Comparison of ENCODE assay signal across 29 cellular contexts in genomic region chr16:75931970-75932369, GRCh38.
"Had no signal": no experiment of that assay in that cellular context is flagged by ENCODE, and none has a peak within 500 bp of the region (broad histone marks: within the 10 kb centered on the region; RNA-seq: fewer than 3 reads in every experiment).

No MANE protein-coding gene starts in this region.

- H2AFZ ChIP-seq: neural progenitor cell, parathyroid adenoma had no signal

- H3K36me3 ChIP-seq: left lung, lower lobe of right lung, neural progenitor cell, neutrophil, right atrium auricular region, right lobe of liver, thyroid gland, transverse colon, upper lobe of left lung, vagina had no signal

- H3K4me1 ChIP-seq: left lung, lower lobe of right lung, parathyroid adenoma, right atrium auricular region, right lobe of liver, testis, thyroid gland, transverse colon, upper lobe of left lung, vagina had no signal

- H3K27ac ChIP-seq: left lung, lower lobe of right lung, neural progenitor cell, neutrophil, parathyroid adenoma, right atrium auricular region, right lobe of liver, testis, thyroid gland, transverse colon, upper lobe of left lung, vagina had no signal

- DNase-seq: immature natural killer cell; kidney; left colon; left lung; lower lobe of right lung; mammary epithelial cell; mesendoderm; naive B cell; natural killer cell; nephron progenitor cell; occipital lobe; right lobe of liver; stimulated activated CD4-positive, alpha-beta T cell treated with anti-CD3 and anti-CD28 coated beads, Interleukin-1b, Interleukin-23, amount 100 ng/mL, for 48 hours; stimulated activated CD4-positive, alpha-beta T cell treated with anti-CD3 and anti-CD28 coated beads, Interleukin-2, amount 100 ng/mL, for 48 hours; stimulated activated CD4-positive, alpha-beta T cell treated with anti-CD3 and anti-CD28 coated beads, Interleukin-4, amount 100 ng/mL, for 4 hours; stimulated activated CD8-positive, alpha-beta memory T cell treated with anti-CD3 and anti-CD28 coated beads, Interleukin-4, amount 100 ng/mL, for 48 hours; stimulated activated naive CD4-positive, alpha-beta T cell treated with Interleukin-2 at 50 U/mL for 16 hours; stimulated activated naive CD8-positive, alpha-beta T cell treated with anti-CD3 and anti-CD28 coated beads, Interleukin-15, amount 100 ng/mL, for 72 hours; testis; thyroid gland; transverse colon; upper lobe of left lung had no signal

- H3K27me3 ChIP-seq: left lung, neutrophil, right atrium auricular region, right lobe of liver, testis, thyroid gland, transverse colon, upper lobe of left lung, vagina had no signal

- H3K4me2 ChIP-seq: neural progenitor cell, smooth muscle cell had no signal

- H3K9me3 ChIP-seq: lower lobe of right lung, neutrophil, right atrium auricular region, right lobe of liver, testis, thyroid gland, transverse colon, vagina had no signal

- ATAC-seq: left colon; left lung; lower lobe of right lung; natural killer cell; right lobe of liver; stimulated activated memory B cell treated with anti-CD40 and anti-IgM and Interleukin-4, amounts not matched to agents 10 μg/mL and 1 μg/mL and 100 μg/mL, for 72 hours; stimulated activated naive CD8-positive, alpha-beta T cell treated with anti-CD3 and anti-CD28 coated beads, Interleukin-15, amount 100 ng/mL, for 72 hours had no signal

- H3K9ac ChIP-seq: neural progenitor cell, parathyroid adenoma had no signal

- H3K4me3 ChIP-seq: left lung, lower lobe of right lung, neural progenitor cell, right atrium auricular region, right lobe of liver, smooth muscle cell, testis, thyroid gland, transverse colon, upper lobe of left lung, vagina had no signal
